1 cellular context compared by ENCODE assay signal in genomic region chr11:863389-864117, GRCh38.
TF ChIP-seq lines count a peak whose summit lies in the region.

No MANE protein-coding gene starts in this region.

TF ChIP-seq in IMR-90, 13 proteins besides CTCF, POLR2A, EP300 and RAD21:
- no peak for TF ChIP-seq MAZ (IDR thresholded peaks at IDR 0.05; ENCODE audit: borderline replicate concordance, low read depth, low read length)
- no peak for TF ChIP-seq RCOR1 (IDR thresholded peaks at IDR 0.05; ENCODE audit: insufficient replicate concordance, low read length)
- TF ChIP-seq, protein P1, sequence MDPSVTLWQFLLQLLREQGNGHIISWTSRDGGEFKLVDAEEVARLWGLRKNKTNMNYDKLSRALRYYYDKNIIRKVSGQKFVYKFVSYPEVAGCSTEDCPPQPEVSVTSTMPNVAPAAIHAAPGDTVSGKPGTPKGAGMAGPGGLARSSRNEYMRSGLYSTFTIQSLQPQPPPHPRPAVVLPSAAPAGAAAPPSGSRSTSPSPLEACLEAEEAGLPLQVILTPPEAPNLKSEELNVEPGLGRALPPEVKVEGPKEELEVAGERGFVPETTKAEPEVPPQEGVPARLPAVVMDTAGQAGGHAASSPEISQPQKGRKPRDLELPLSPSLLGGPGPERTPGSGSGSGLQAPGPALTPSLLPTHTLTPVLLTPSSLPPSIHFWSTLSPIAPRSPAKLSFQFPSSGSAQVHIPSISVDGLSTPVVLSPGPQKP (IDR thresholded peaks at IDR 0.05; ENCODE audit: borderline replicate concordance, low read depth, low read length), result no peak
- no peak for TF ChIP-seq CEBPB (IDR thresholded peaks at IDR 0.05; ENCODE audit: low read depth, low read length)
- no peak for TF ChIP-seq MAFK (IDR thresholded peaks at IDR 0.05; ENCODE audit: low read depth, low read length)
- TF ChIP-seq RFX5 (IDR thresholded peaks at IDR 0.05; ENCODE audit: low read depth, low read length), result no peak
- TF ChIP-seq BHLHE40 (IDR thresholded peaks at IDR 0.05; ENCODE audit: low read depth, low read length), result no peak
- no peak for TF ChIP-seq SMC3 (IDR thresholded peaks at IDR 0.05; ENCODE audit: low read depth, low read length)
- TF ChIP-seq MXI1 (IDR thresholded peaks at IDR 0.05; ENCODE audit: borderline replicate concordance, low read depth, low read length), result no peak
- no peak for TF ChIP-seq FOS (IDR thresholded peaks at IDR 0.05; ENCODE audit: low read depth, low read length)
- TF ChIP-seq, protein P2, sequence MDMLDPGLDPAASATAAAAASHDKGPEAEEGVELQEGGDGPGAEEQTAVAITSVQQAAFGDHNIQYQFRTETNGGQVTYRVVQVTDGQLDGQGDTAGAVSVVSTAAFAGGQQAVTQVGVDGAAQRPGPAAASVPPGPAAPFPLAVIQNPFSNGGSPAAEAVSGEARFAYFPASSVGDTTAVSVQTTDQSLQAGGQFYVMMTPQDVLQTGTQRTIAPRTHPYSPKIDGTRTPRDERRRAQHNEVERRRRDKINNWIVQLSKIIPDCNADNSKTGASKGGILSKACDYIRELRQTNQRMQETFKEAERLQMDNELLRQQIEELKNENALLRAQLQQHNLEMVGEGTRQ (IDR thresholded peaks at IDR 0.05; ENCODE audit: low read depth, low read length), result no peak
- no peak for TF ChIP-seq NFE2L2 (IDR thresholded peaks at IDR 0.05; ENCODE audit: low read depth, low read length)
- no peak for TF ChIP-seq CHD1 (IDR thresholded peaks at IDR 0.05; ENCODE audit: low read depth, low read length)
